In genomic region chr3:122562923-122563716, GRCh38 we compare ENCODE assay signal across 7 cellular contexts. TPM values are rescaled to one million over a fixed set of nuclear protein-coding genes. Genes with fewer than 3 reads are reported as not detected.
DNase-seq lines count a peak whose midpoint lies in the region; ATAC-seq and TF ChIP-seq lines count a peak whose summit lies in the region.

No MANE protein-coding gene starts in this region.

- H3K36me3 ChIP-seq in HCT116 (ENCODE audit: control insufficient read depth in 1 of 2, insufficient read depth in 2 of 2, low read length in 2 of 2), result 0 out of 4 replicates have a peak, but pooled peaks cover 0 to 3% of the 10 kb centered on the region in 2 experiments
- no peaks in the 10 kb centered on the region for H3K36me3 ChIP-seq in iPS-18a (ENCODE audit: control insufficient read depth, low read depth, low read length)
- peaks cover 19 to 24% of the 10 kb centered on the region in 2 donors for H3K36me3 ChIP-seq in stomach smooth muscle (ENCODE audit: control insufficient read depth in 2 of 2, insufficient read depth in 2 of 2, low read length in 2 of 2)

- intact Hi-C loops in HCT116 (cut with micrococcal nuclease) (loop anchor here (5.0 kb wide), 1 partner anchor 106 kb away; no protein-coding TSS in a partner anchor), posterior vena cava (cut with DNase I) (loop anchor here (5.0 kb wide), 2 partner anchors 114 to 119 kb away; partner anchors contain the start of gene PARP14 (in 1 of the 2))

- TF ChIP-seq POLR2A in HCT116 (IDR thresholded peaks at IDR 0.05; ENCODE audit: borderline replicate concordance, extremely low read depth, insufficient read depth, insufficient read length), result no peak

- no TSS peak for BruUV-seq in HCT116 (replicated peaks; lab: Mats Ljungman, UMichigan)

- peak overlapping the region; percentile 81 for H3K9ac ChIP-seq in HCT116 (ENCODE audit: low read length)
- H3K9ac ChIP-seq in iPS-18a (ENCODE audit: low read length), result no peak overlapping the region
- H3K9ac ChIP-seq in stomach smooth muscle (ENCODE audit: low read length in 2 of 2), result peak overlapping the region; percentile 85 to 86

- RAD21 ChIA-PET in HCT116 (lab: Charles Lee; ENCODE audit: low non-redundant PET in 1 of 2, low total read pairs in 2 of 2, uncharacterized antibody in 2 of 2, unreplicated experiment in 2 of 2), result no interaction called here

- H3K9me3 ChIP-seq in HCT116 (ENCODE audit: control insufficient read depth in 1 of 2, insufficient read depth in 1 of 2, low read depth in 1 of 2, low read length in 2 of 2) (no peaks in the 10 kb centered on the region), iPS-18a (ENCODE audit: control insufficient read depth, low read depth, low read length) (no peaks in the 10 kb centered on the region), stomach smooth muscle (ENCODE audit: control insufficient read depth in 2 of 2, low read length in 2 of 2) (no peaks in the 10 kb centered on the region)

- POLR2A ChIA-PET in HCT116 (lab: Charles Lee), result no interaction called here

- H3K4me1 Mint-ChIP-seq in activated T-helper 17 cell treated with anti-CD3 and anti-CD28 coated beads, Interleukin-2, amount 50 U/mL, for 72 hours, result peaks cover 33% of the 10 kb centered on the region

- DNase-seq in HCT116 (ENCODE audit: low read depth, low spot score) (no peak), posterior vena cava (ENCODE audit: low spot score) (no peak)

- peak overlapping the region; percentile 60 to 81 for H3K4me3 ChIP-seq in HCT116 (replicated peaks in 1 of 2; ENCODE audit: low read depth in 1 of 2, low read length in 2 of 2)
- peak overlapping the region; percentile 74 for H3K4me3 ChIP-seq in iPS-18a (ENCODE audit: low read length)
- H3K4me3 ChIP-seq in stomach smooth muscle (ENCODE audit: low read length in 2 of 2), result peak overlapping the region; percentile 88 to 90

- H3K27me3 ChIP-seq in HCT116 (ENCODE audit: insufficient read depth, low read length) (no peaks in the 10 kb centered on the region), iPS-18a (ENCODE audit: control insufficient read depth, insufficient read depth, low read length) (peaks cover 9% of the 10 kb centered on the region), stomach smooth muscle (ENCODE audit: control insufficient read depth in 1 of 2, insufficient read depth in 2 of 2, low read length in 2 of 2) (no peaks in the 10 kb centered on the region)

- H2AFZ ChIP-seq in HCT116 (ENCODE audit: low read depth, low read length, poor library complexity, severe bottlenecking), result no peak overlapping the region

- H4K20me1 ChIP-seq in HCT116 (ENCODE audit: insufficient read depth), result no peaks in the 10 kb centered on the region

- peak overlapping the region; percentile 97 for H3K4me2 ChIP-seq in HCT116 (ENCODE audit: low read length)

- H3K27me3 Mint-ChIP-seq in activated T-helper 17 cell treated with anti-CD3 and anti-CD28 coated beads, Interleukin-2, amount 50 U/mL, for 72 hours, result no peaks in the 10 kb centered on the region

- H3K36me3 Mint-ChIP-seq in activated T-helper 17 cell treated with anti-CD3 and anti-CD28 coated beads, Interleukin-2, amount 50 U/mL, for 72 hours (ENCODE audit: low read depth), result peaks cover 41% of the 10 kb centered on the region

- no peaks in the 10 kb centered on the region for H3K9me3 Mint-ChIP-seq in activated T-helper 17 cell treated with anti-CD3 and anti-CD28 coated beads, Interleukin-2, amount 50 U/mL, for 72 hours

- TF ChIP-seq CTCF in HCT116 (IDR thresholded peaks at IDR 0.05 in 2 of 3, conservative IDR thresholded peaks at IDR 0.05 in 1 of 3; ENCODE audit: borderline replicate concordance in 1 of 3, insufficient read depth in 1 of 3, low read depth in 2 of 3, low read length in 2 of 3), result no peak

- ATAC-seq in HCT116 (no peak), HG03354 (IDR thresholded peaks at IDR 0.05; ENCODE audit: poor library complexity, severe bottlenecking, unreplicated experiment) (no peak), HG02798 (IDR thresholded peaks at IDR 0.05; ENCODE audit: poor library complexity, unreplicated experiment) (no peak)
- no peak for ATAC-seq in activated T-helper 17 cell treated with anti-CD3 and anti-CD28 coated beads, Interleukin-2, amount 50 U/mL, for 72 hours (replicated peaks)

- H3K27ac ChIP-seq in HCT116 (ENCODE audit: low read depth, low read length) (peak overlapping the region; percentile 72; the same call in 1 of the 2 replicates), iPS-18a (ENCODE audit: low read length) (no peak overlapping the region), stomach smooth muscle (ENCODE audit: low read length) (peak overlapping the region; percentile 83)

- 0 out of 2 replicates have a peak, but pooled peaks cover 4% of the 10 kb centered on the region for H3K79me2 ChIP-seq in HCT116 (ENCODE audit: insufficient read depth, low read length)

- H3K27ac Mint-ChIP-seq in activated T-helper 17 cell treated with anti-CD3 and anti-CD28 coated beads, Interleukin-2, amount 50 U/mL, for 72 hours, result peak overlapping the region; percentile 97

- CTCF ChIA-PET in HCT116 (lab: Charles Lee), result no interaction called here

- peaks cover 8 to 17% of the 10 kb centered on the region in 2 experiments for H3K4me1 ChIP-seq in HCT116 (ENCODE audit: control insufficient read depth in 1 of 2, insufficient read depth in 2 of 2, low read length in 2 of 2)
- H3K4me1 ChIP-seq in iPS-18a (ENCODE audit: control insufficient read depth, low read depth, low read length), result peaks cover 12% of the 10 kb centered on the region
- H3K4me1 ChIP-seq in stomach smooth muscle (ENCODE audit: control insufficient read depth, insufficient read depth, low read length), result peaks cover 15% of the 10 kb centered on the region

- H3K4me3 Mint-ChIP-seq in activated T-helper 17 cell treated with anti-CD3 and anti-CD28 coated beads, Interleukin-2, amount 50 U/mL, for 72 hours, result peak overlapping the region; percentile 95

- TF ChIP-seq RAD21 in HCT116 (IDR thresholded peaks at IDR 0.05; ENCODE audit: low read depth), result no peak

- no peaks in the 10 kb centered on the region for H3K9me2 ChIP-seq in HCT116 (ENCODE audit: insufficient read depth)

TF ChIP-seq in HCT116, 20 proteins besides CTCF, POLR2A, EP300 and RAD21:
- TF ChIP-seq CEBPB (IDR thresholded peaks at IDR 0.05; ENCODE audit: low read depth), result no peak
- no peak for TF ChIP-seq ZNF274 (IDR thresholded peaks at IDR 0.05; ENCODE audit: low read depth, low read length)
- no peak for TF ChIP-seq FOSL1 (IDR thresholded peaks at IDR 0.05; ENCODE audit: low read depth)
- no peak for TF ChIP-seq MAX (IDR thresholded peaks at IDR 0.05)
- no peak for TF ChIP-seq ZBTB33 (IDR thresholded peaks at IDR 0.05; ENCODE audit: extremely low read depth, insufficient replicate concordance, low read length)
- TF ChIP-seq TCF7L2 (IDR thresholded peaks at IDR 0.05; ENCODE audit: borderline replicate concordance, extremely low read depth, insufficient read depth, insufficient read length), result no peak
- no peak for TF ChIP-seq SIN3A (IDR thresholded peaks at IDR 0.05; ENCODE audit: low read depth)
- TF ChIP-seq SRF (IDR thresholded peaks at IDR 0.05; ENCODE audit: low read depth), result no peak

RNA-seq across cellular contexts. Expression of gene PARP9, which starts 1.0 kb away (rescaled TPM):
- total RNA-seq in HCT116 (2021; ENCODE audit: unreplicated experiment) (9.5 TPM), posterior vena cava (10 to 100 TPM; 29.8 to 31.9 TPM)
- 6.3 and 6.8 TPM in 2 replicates for polyA plus RNA-seq in HCT116 (2012)
- 10 to 100 TPM; 25.2 to 35.1 TPM for total RNA-seq in activated T-helper 17 cell treated with anti-CD3 and anti-CD28 coated beads, Interleukin-2, amount 50 U/mL, for 72 hours

RNA-seq across cellular contexts. Expression of gene DTX3L, which starts 1.0 kb away (rescaled TPM):
- total RNA-seq in HCT116 (2021; ENCODE audit: unreplicated experiment) (13.1 TPM), posterior vena cava (10 to 100 TPM; 22.8 to 32.0 TPM)
- 3.9 and 4.6 TPM in 2 replicates for polyA plus RNA-seq in HCT116 (2012)
- 10 to 100 TPM; 26.0 to 44.0 TPM for total RNA-seq in activated T-helper 17 cell treated with anti-CD3 and anti-CD28 coated beads, Interleukin-2, amount 50 U/mL, for 72 hours

RNA-seq across cellular contexts. Expression of gene PARP15, which starts 14.3 kb away (rescaled TPM):
- 0.12 TPM for total RNA-seq in HCT116 (2021; ENCODE audit: unreplicated experiment)
- not detected in 2 replicates for polyA plus RNA-seq in HCT116 (2012)
- total RNA-seq in activated T-helper 17 cell treated with anti-CD3 and anti-CD28 coated beads, Interleukin-2, amount 50 U/mL, for 72 hours, result 10 to 100 TPM; 15.0 to 17.6 TPM
- total RNA-seq in posterior vena cava, result 1 to 10 TPM; 2.5 to 3.5 TPM

RNA-seq across cellular contexts. Expression of gene KPNA1, which starts 48.4 kb away (rescaled TPM):
- total RNA-seq in HCT116 (2021; ENCODE audit: unreplicated experiment) (73.4 TPM), posterior vena cava (10 to 100 TPM; 62.4 to 80.3 TPM)
- 15.6 and 23.3 TPM in 2 replicates for polyA plus RNA-seq in HCT116 (2012)
- 10 to 100 TPM; 29.2 to 47.9 TPM for total RNA-seq in activated T-helper 17 cell treated with anti-CD3 and anti-CD28 coated beads, Interleukin-2, amount 50 U/mL, for 72 hours
